In genomic region chr16:57795431-57795878, GRCh38 we compare ENCODE assay signal across 8 cellular contexts. TPM values are rescaled to one million over a fixed set of nuclear protein-coding genes. Genes with fewer than 3 reads are reported as not detected.
DNase-seq lines count a peak whose midpoint lies in the region; ATAC-seq and TF ChIP-seq lines count a peak whose summit lies in the region.

No MANE protein-coding gene starts in this region.

- no peak overlapping the region for H3K27ac ChIP-seq in CD8-positive, alpha-beta T cell (ENCODE audit: low read depth, low read length)

- H3K4me1 Mint-ChIP-seq in CD8-positive, alpha-beta T cell (ENCODE audit: low read depth): peaks cover 17% of the 10 kb centered on the region
- H3K4me1 Mint-ChIP-seq in activated CD4-positive, alpha-beta T cell treated with anti-CD3 and anti-CD28 coated beads, Interleukin-2, amount 10 ng/mL, durations not matched to agents 24 days and 14 days: peaks cover 18% of the 10 kb centered on the region

- no peak for TF ChIP-seq CTCF in CD8-positive, alpha-beta T cell (IDR thresholded peaks at IDR 0.05)

- intact Hi-C loops in CD8-positive, alpha-beta T cell (cut with DNase I, micrococcal nuclease): loop anchor here in 1 of 2 experiments (10.0 kb wide), 1 partner anchor 69 kb away; no protein-coding TSS in a partner anchor
- intact Hi-C loops in activated CD4-positive, alpha-beta T cell treated with anti-CD3 and anti-CD28 coated beads, Interleukin-2, amount 10 ng/mL, durations not matched to agents 24 days and 14 days (cut with micrococcal nuclease): no loop called here

- H3K9me3 Mint-ChIP-seq in CD8-positive, alpha-beta T cell: no peaks in the 10 kb centered on the region
- no peaks in the 10 kb centered on the region for H3K9me3 Mint-ChIP-seq in activated CD4-positive, alpha-beta T cell treated with anti-CD3 and anti-CD28 coated beads, Interleukin-2, amount 10 ng/mL, durations not matched to agents 24 days and 14 days

- no peak overlapping the region for H3K27ac Mint-ChIP-seq in CD8-positive, alpha-beta T cell
- no peak overlapping the region for H3K27ac Mint-ChIP-seq in activated CD4-positive, alpha-beta T cell treated with anti-CD3 and anti-CD28 coated beads, Interleukin-2, amount 10 ng/mL, durations not matched to agents 24 days and 14 days

- no peak overlapping the region for H3K4me3 Mint-ChIP-seq in CD8-positive, alpha-beta T cell
- no peak overlapping the region for H3K4me3 Mint-ChIP-seq in activated CD4-positive, alpha-beta T cell treated with anti-CD3 and anti-CD28 coated beads, Interleukin-2, amount 10 ng/mL, durations not matched to agents 24 days and 14 days

- POLR2A ChIA-PET in CD8-positive, alpha-beta T cell (lab: Charles Lee): no interaction called here

- peaks cover 3% of the 10 kb centered on the region for H3K27me3 Mint-ChIP-seq in CD8-positive, alpha-beta T cell (ENCODE audit: low read depth)
- peaks cover 24% of the 10 kb centered on the region for H3K27me3 Mint-ChIP-seq in activated CD4-positive, alpha-beta T cell treated with anti-CD3 and anti-CD28 coated beads, Interleukin-2, amount 10 ng/mL, durations not matched to agents 24 days and 14 days

- ATAC-seq in CD8-positive, alpha-beta T cell: peak; percentile 34
- ATAC-seq in HG02840 (IDR thresholded peaks at IDR 0.05; ENCODE audit: low FRiP score, unreplicated experiment) (no peak), GM18907 (IDR thresholded peaks at IDR 0.05; ENCODE audit: unreplicated experiment) (no peak)

- H3K4me3 ChIP-seq in CD8-positive, alpha-beta T cell (ENCODE audit: low read depth, low read length): no peak overlapping the region

- no peaks in the 10 kb centered on the region for H3K27me3 ChIP-seq in CD8-positive, alpha-beta T cell (ENCODE audit: insufficient read depth, low read length)

- H3K36me3 Mint-ChIP-seq in CD8-positive, alpha-beta T cell: no peaks in the 10 kb centered on the region
- H3K36me3 Mint-ChIP-seq in activated CD4-positive, alpha-beta T cell treated with anti-CD3 and anti-CD28 coated beads, Interleukin-2, amount 10 ng/mL, durations not matched to agents 24 days and 14 days (ENCODE audit: low read depth): no peaks in the 10 kb centered on the region

- H3K4me1 ChIP-seq in CD8-positive, alpha-beta T cell (ENCODE audit: insufficient read depth, low read length): peaks cover 8% of the 10 kb centered on the region

- peak in 3 of 7 experiments; percentile 17 to 36 (median 27) for DNase-seq in CD8-positive, alpha-beta T cell
- peak; percentile 45 for DNase-seq in GM19240 (ENCODE audit: insufficient read length, low spot score)
- peak; percentile 20 for DNase-seq in NCI-H2196 treated with DMSO at 0.1 percent for 48 hours (lab: John Stamatoyannopoulos, UW; ENCODE audit: unreplicated experiment)
- DNase-seq in activated CD4-positive, alpha-beta T cell treated with anti-CD3 and anti-CD28 coated beads, Interleukin-2, amount 10 ng/mL, durations not matched to agents 24 days and 14 days: peak; percentile 79
- DNase-seq in germinal center (ENCODE audit: low spot score): peak; percentile 51
- peak; percentile 27 for DNase-seq in stimulated activated CD4-positive, alpha-beta T cell treated with anti-CD3 and anti-CD28 coated beads, Interleukin-4, amount 100 ng/mL, for 24 hours

- no peaks in the 10 kb centered on the region for H3K9me3 ChIP-seq in CD8-positive, alpha-beta T cell (ENCODE audit: low read length)

- no peaks in the 10 kb centered on the region for H3K36me3 ChIP-seq in CD8-positive, alpha-beta T cell (ENCODE audit: insufficient read depth, low read length)

- CTCF ChIA-PET in CD8-positive, alpha-beta T cell (lab: Charles Lee): interaction anchor here (1.4 kb wide), 1 partner anchor 54 kb away, joined by 3 read pairs; no protein-coding TSS in a partner anchor

RNA-seq across cellular contexts. Expression of gene KIFC3, which starts 6.8 kb away (rescaled TPM):
- 1 to 10 TPM in 1 of 2 experiments, under 1 TPM in 1; 0.36 to 1.1 TPM for total RNA-seq in CD8-positive, alpha-beta T cell
- total RNA-seq in activated CD4-positive, alpha-beta T cell treated with anti-CD3 and anti-CD28 coated beads, Interleukin-2, amount 10 ng/mL, durations not matched to agents 24 days and 14 days: 0.58 and 1.7 TPM in 2 replicates

RNA-seq across cellular contexts. Expression of gene KATNB1, which starts 59.9 kb away (rescaled TPM):
- total RNA-seq in CD8-positive, alpha-beta T cell: 10 to 100 TPM; 15.0 to 17.5 TPM
- 45.0 and 49.8 TPM in 2 replicates for total RNA-seq in activated CD4-positive, alpha-beta T cell treated with anti-CD3 and anti-CD28 coated beads, Interleukin-2, amount 10 ng/mL, durations not matched to agents 24 days and 14 days
